9 cellular contexts compared by ENCODE assay signal in genomic region chr19:15096223-15096622, GRCh38. TPM values are rescaled to one million over a fixed set of nuclear protein-coding genes. Genes with fewer than 3 reads are reported as not detected.
"Had no signal": no experiment of that assay in that cellular context is flagged by ENCODE, and none has a peak within 500 bp of the region (broad histone marks: within the 10 kb centered on the region; RNA-seq: fewer than 3 reads in every experiment).

No MANE protein-coding gene starts in this region.

- H3K27ac ChIP-seq: HL-60, KMS-11 had no signal

- FAIRE-seq: HTR-8/SVneo had no signal

- H3K9ac ChIP-seq: KMS-11 had no signal

- H3K4me2 ChIP-seq: KMS-11 had no signal

- DNase-seq: IMR-90, KBM-7, KG1 had no signal

RNA-seq across cellular contexts. Expression of gene SYDE1, which starts 11.0 kb away (rescaled TPM):
- total RNA-seq: HT-29 had no signal
- polyA plus RNA-seq: IgD-negative memory B cell had no signal

RNA-seq across cellular contexts. Expression of gene OR1I1, which starts 14.2 kb away (rescaled TPM):
- total RNA-seq: HT-29, HT1080, IMR-90 had no signal
- polyA plus RNA-seq: IgD-negative memory B cell, IMR-90 had no signal

RNA-seq across cellular contexts. Expression of gene CASP14, which starts 46.9 kb away (rescaled TPM):
- total RNA-seq: HT-29, IMR-90 had no signal
- polyA plus RNA-seq: IgD-negative memory B cell, IMR-90 had no signal
